Comparison of ENCODE assay signal across 9 cellular contexts in genomic region chr1:119327436-119328155, GRCh38. TPM values are rescaled to one million over a fixed set of nuclear protein-coding genes. Genes with fewer than 3 reads are reported as not detected.
DNase-seq lines count a peak whose midpoint lies in the region; ATAC-seq and TF ChIP-seq lines count a peak whose summit lies in the region.
"Had no signal": no experiment of that assay in that cellular context is flagged by ENCODE, and none has a peak within 500 bp of the region (broad histone marks: within the 10 kb centered on the region; RNA-seq: fewer than 3 reads in every experiment).

No MANE protein-coding gene starts in this region.

- H3K4me1 Mint-ChIP-seq in nephron = peaks cover 65% of the 10 kb centered on the region

- peak overlapping the region; percentile 70 to 81 (median 80) for H3K4me3 Mint-ChIP-seq in nephron

- H3K36me3 Mint-ChIP-seq in nephron (ENCODE audit: low read depth) = no peaks in the 10 kb centered on the region

- peak overlapping the region; percentile 61 to 82 (median 72) for H3K27ac Mint-ChIP-seq in nephron

- H3K4me3 ChIP-seq in fibroblast of pulmonary artery (replicated peaks; ENCODE audit: low read depth, low read length) = peak overlapping the region; percentile 32
- H3K4me3 ChIP-seq: SK-N-MC had no signal

- no peak for ATAC-seq in GM19397 (IDR thresholded peaks at IDR 0.05; ENCODE audit: unreplicated experiment)
- ATAC-seq in GM21528 (IDR thresholded peaks at IDR 0.05; ENCODE audit: low FRiP score, unreplicated experiment) = no peak

- DNase-seq in GM10266 (ENCODE audit: extremely low spot score) (peak; percentile 41), NCI-H128 (lab: John Stamatoyannopoulos, UW; ENCODE audit: unreplicated experiment) (peak; percentile 62), fibroblast of pulmonary artery (ENCODE audit: low read depth) (peak; percentile 16), ureter (ENCODE audit: low spot score) (peak; percentile 70)
- peak; percentile 60 for DNase-seq in activated CD8-positive, alpha-beta memory T cell treated with anti-CD3 and anti-CD28 coated beads, Interleukin-2, amount 50 U/mL, for 48 hours

- H3K27me3 Mint-ChIP-seq in nephron (ENCODE audit: low read depth) = peaks cover 43% of the 10 kb centered on the region

- TF ChIP-seq CTCF in GM10266 (IDR thresholded peaks at IDR 0.05; ENCODE audit: control insufficient read depth, insufficient read depth, low read depth, missing control alignments) (peak; percentile 64), fibroblast of pulmonary artery (IDR thresholded peaks at IDR 0.05; ENCODE audit: low read length, missing control alignments) (peak; percentile 39), nephron (IDR thresholded peaks at IDR 0.05; ENCODE audit: unreplicated experiment in 3 of 3) (peak; percentile 53 to 59 (median 53))

- no peaks in the 10 kb centered on the region for H3K9me3 Mint-ChIP-seq in nephron

RNA-seq across cellular contexts. Expression of gene HAO2, which starts 41.0 kb away (rescaled TPM):
- total RNA-seq in ureter = 0.23 TPM

Comparison
In these comparisons a context has a peak if more than half of its experiments do, and no peak if none do; other contexts are left out.
1. DNase-seq: peak in every context shown above with its lines; median percentile 70 in ureter; 62 in NCI-H128; 60 in activated CD8-positive, alpha-beta memory T cell treated with anti-CD3 and anti-CD28 coated beads, Interleukin-2, amount 50 U/mL, for 48 hours; 41 in GM10266; 16 in fibroblast of pulmonary artery.